In the genomic region with DNA sequence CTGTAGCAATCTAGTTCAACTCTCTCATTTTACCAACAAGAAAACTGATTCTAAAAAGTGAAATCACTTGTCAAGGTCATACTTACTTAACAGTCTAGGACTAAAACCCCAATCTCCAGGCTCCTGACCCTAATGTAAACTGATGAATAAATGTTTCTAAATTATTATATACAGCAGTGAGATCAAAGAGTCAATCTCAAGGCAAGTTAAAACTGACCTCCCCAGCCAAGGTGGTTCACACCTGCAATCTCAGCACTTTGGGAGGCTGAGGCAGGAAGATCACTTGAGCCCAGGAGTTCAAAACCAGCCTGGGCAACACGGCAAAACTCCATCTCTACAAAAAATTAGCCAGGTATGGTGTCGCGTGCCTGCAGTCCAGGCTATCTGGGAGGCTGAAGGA, we compare ENCODE assay signal across 14 cellular contexts. TPM values are rescaled to one million over a fixed set of nuclear protein-coding genes. Genes with fewer than 3 reads are reported as not detected.
A peak's percentile ranks its signal among the peaks of the same experiment; 100 is the strongest.
DNase-seq lines count a peak whose midpoint lies in the region; ATAC-seq, FAIRE-seq and TF ChIP-seq lines count a peak whose summit lies in the region.
"Had no signal": no experiment of that assay in that cellular context is flagged by ENCODE, and none has a peak within 500 bp of the region (broad histone marks: within the 10 kb centered on the region; RNA-seq: fewer than 3 reads in every experiment).

No MANE protein-coding gene starts in this region.

- H3K9me3 ChIP-seq in HEK293 (ENCODE audit: control insufficient read depth, insufficient read depth, low read depth, low read length) = no peaks in the 10 kb centered on the region
- no peaks in the 10 kb centered on the region for H3K9me3 ChIP-seq in T-helper 17 cell (ENCODE audit: control insufficient read depth, low read length, poor library complexity, severe bottlenecking)
- H3K9me3 ChIP-seq in keratinocyte (ENCODE audit: control insufficient read depth, low read depth, low read length) = no peaks in the 10 kb centered on the region
- no peaks in the 10 kb centered on the region for H3K9me3 ChIP-seq in stomach smooth muscle (ENCODE audit: control insufficient read depth in 2 of 2, low read length in 2 of 2)
- H3K9me3 ChIP-seq in aorta (ENCODE audit: control insufficient read depth, low read length) = no peaks in the 10 kb centered on the region
- H3K9me3 ChIP-seq: lower lobe of right lung had no signal

- TF ChIP-seq CTCF in HEK293 (tag by site-specific recombination; IDR thresholded peaks at IDR 0.05) (no peak), keratinocyte (optimal IDR thresholded peaks at IDR 0.05 in 1 of 3, IDR thresholded peaks at IDR 0.05 in 1 of 3, conservative IDR thresholded peaks at IDR 0.05 in 1 of 3; ENCODE audit: extremely low read depth in 1 of 3, insufficient read depth in 2 of 3, low read length in 3 of 3) (no peak)

- H4K20me1 ChIP-seq in keratinocyte (ENCODE audit: control insufficient read depth, extremely low read depth, insufficient read depth, low read length) = no peaks in the 10 kb centered on the region

- intact Hi-C loops in aorta (cut with DNase I) = no loop called here

- no peak overlapping the region for H2AFZ ChIP-seq in keratinocyte (ENCODE audit: control insufficient read depth, low read length)

- peaks cover 14% of the 10 kb centered on the region for H3K4me1 Mint-ChIP-seq in T-helper 17 cell

- H3K36me3 ChIP-seq in HEK293 (ENCODE audit: control insufficient read depth in 2 of 2, insufficient read depth in 1 of 2, low read length in 2 of 2) (no peaks in the 10 kb centered on the region; a peak in 1 of 3 replicates), keratinocyte (ENCODE audit: control insufficient read depth in 2 of 2, extremely low read depth in 1 of 2, insufficient read depth in 2 of 2, low read length in 2 of 2) (peaks cover 3 to 4% of the 10 kb centered on the region in 2 experiments), stomach smooth muscle (ENCODE audit: control insufficient read depth in 2 of 2, insufficient read depth in 2 of 2, low read length in 2 of 2) (peaks cover 0 to 2% of the 10 kb centered on the region in 2 donors), aorta (ENCODE audit: control insufficient read depth in 1 of 2, insufficient read depth in 2 of 2, low read length in 1 of 2) (no peaks in the 10 kb centered on the region)
- H3K36me3 ChIP-seq: lower lobe of right lung had no signal

- 89 to 93% methylated on average over 3 of the region's 3 CpGs for WGBS in aorta, 2 donors

- ATAC-seq in T-helper 17 cell = no peak
- no peak for ATAC-seq in aorta (ENCODE audit: low FRiP score)
- ATAC-seq: lower lobe of right lung had no signal

- FAIRE-seq in keratinocyte (lab: Jason Lieb, UNC) = no peak

- CTCF ChIA-PET in HEK293 (lab: Yijun Ruan, JAX) = interaction anchor here (0.9 to 1.1 kb wide), 3 partner anchors 64 to 94 kb away, joined by 5 to 6 read pairs (median 5); partner anchors contain the start of gene ZCCHC8

- no peak overlapping the region for H3K4me2 ChIP-seq in keratinocyte (ENCODE audit: control insufficient read depth, extremely low read depth, insufficient read depth, low read depth, low read length)

- H3K36me3 Mint-ChIP-seq in T-helper 17 cell (ENCODE audit: low read depth) = no peaks in the 10 kb centered on the region

- H3K4me3 ChIP-seq in HEK293 (ENCODE audit: low read depth, low read length) = no peak overlapping the region
- H3K4me3 ChIP-seq in keratinocyte (ENCODE audit: control insufficient read depth in 2 of 3, extremely low read depth in 1 of 3, insufficient read depth in 2 of 3, low read depth in 1 of 3, low read length in 3 of 3) = no peak overlapping the region
- H3K4me3 ChIP-seq in stomach smooth muscle (ENCODE audit: low read length in 2 of 2) = no peak overlapping the region
- H3K4me3 ChIP-seq in aorta (ENCODE audit: low read length in 2 of 2) = no peak overlapping the region
- H3K4me3 ChIP-seq: lower lobe of right lung had no signal

- peaks cover 2% of the 10 kb centered on the region for H3K9me1 ChIP-seq in keratinocyte (ENCODE audit: control insufficient read depth, extremely low read depth, insufficient read depth, low read length)

- H3K79me2 ChIP-seq in keratinocyte (ENCODE audit: control insufficient read depth, insufficient read depth, low read length) = peaks cover 63% of the 10 kb centered on the region

- H3K27me3 ChIP-seq in keratinocyte (ENCODE audit: control insufficient read depth, extremely low read depth, insufficient read depth, low read length) (no peaks in the 10 kb centered on the region), stomach smooth muscle (ENCODE audit: control insufficient read depth in 1 of 2, insufficient read depth in 2 of 2, low read length in 2 of 2) (no peaks in the 10 kb centered on the region), aorta (ENCODE audit: control insufficient read depth in 1 of 2, insufficient read depth in 2 of 2, low read length in 1 of 2) (no peaks in the 10 kb centered on the region)

- peak overlapping the region; percentile 37 for H3K27ac Mint-ChIP-seq in T-helper 17 cell

- H3K9ac ChIP-seq in keratinocyte (ENCODE audit: control insufficient read depth, extremely low read depth, insufficient read depth, low read length) = no peak overlapping the region
- H3K9ac ChIP-seq in stomach smooth muscle (ENCODE audit: low read length in 2 of 2) = no peak overlapping the region

- no peak overlapping the region for H3K4me3 Mint-ChIP-seq in T-helper 17 cell

- peak overlapping the region; percentile 59 for H3K27ac ChIP-seq in HEK293 (ENCODE audit: extremely low read depth, low read depth, low read length)
- H3K27ac ChIP-seq in keratinocyte (ENCODE audit: control insufficient read depth, insufficient read depth, low read length) = peak overlapping the region; percentile 58
- H3K27ac ChIP-seq in stomach smooth muscle (ENCODE audit: low read length) = peak overlapping the region; percentile 7
- H3K27ac ChIP-seq in aorta (ENCODE audit: low read depth in 1 of 2, low read length in 2 of 2) = no peak overlapping the region
- H3K27ac ChIP-seq: lower lobe of right lung had no signal

- POLR2A ChIA-PET in HEK293 (lab: Yijun Ruan, JAX) = interaction anchor here (1.0 kb wide), 3 partner anchors 14 to 94 kb away, joined by 3 read pairs; partner anchors contain the start of gene ZCCHC8

- peaks cover 12% of the 10 kb centered on the region for H3K4me1 ChIP-seq in HEK293 (ENCODE audit: control insufficient read depth, insufficient read depth, low read length)
- peaks cover 13% of the 10 kb centered on the region for H3K4me1 ChIP-seq in keratinocyte (ENCODE audit: control insufficient read depth, extremely low read depth, insufficient read depth, low read length)
- H3K4me1 ChIP-seq in stomach smooth muscle (ENCODE audit: control insufficient read depth, insufficient read depth, low read length) = peaks cover 27% of the 10 kb centered on the region
- no peaks in the 10 kb centered on the region for H3K4me1 ChIP-seq in aorta (ENCODE audit: control insufficient read depth in 1 of 2, insufficient read depth in 2 of 2, low read length in 2 of 2)

- dilution Hi-C loops in keratinocyte (cut with MboI; ENCODE audit: extremely low pct_ligation_motif_present, low sequenced_read_pairs) = no loop called here

- H3K27me3 Mint-ChIP-seq in T-helper 17 cell = no peaks in the 10 kb centered on the region

- no peak for DNase-seq in T-helper 17 cell
- DNase-seq in keratinocyte (ENCODE audit: low read depth, low spot score) = no peak
- no peak for DNase-seq in putamen (ENCODE audit: low spot score)
- no peak for DNase-seq in aorta
- no peak for DNase-seq in DMS 273 treated with DMSO at 0.1 percent for 48 hours (lab: John Stamatoyannopoulos, UW)
- DNase-seq: activated CD8-positive, alpha-beta memory T cell treated with anti-CD3 and anti-CD28 coated beads, Interleukin-2, amount 50 U/mL, for 4 hours; DMS79 treated with DMSO at 0.1 percent for 48 hours; H7; lower lobe of right lung; NCI-H1048; NCI-H226; SHP77 had no signal

TF ChIP-seq in HEK293, 187 proteins besides CTCF, POLR2A, EP300 and RAD21 (continues in another document):
- no peak for TF ChIP-seq ZNF580 (tag by site-specific recombination; IDR thresholded peaks at IDR 0.05)
- no peak for TF ChIP-seq ZSCAN16 (tag by site-specific recombination; IDR thresholded peaks at IDR 0.05)
- no peak for TF ChIP-seq YY1 (tag by site-specific recombination; IDR thresholded peaks at IDR 0.05)
- no peak for TF ChIP-seq ZNF658 (tag by site-specific recombination; IDR thresholded peaks at IDR 0.05)
- TF ChIP-seq PBX3 (CRISPR knock-in tag; IDR thresholded peaks at IDR 0.05) = no peak
- TF ChIP-seq ZNF654 (tag by site-specific recombination; IDR thresholded peaks at IDR 0.05; ENCODE audit: low read depth) = no peak

RNA-seq across cellular contexts. Expression of gene CLIP1, which starts 15.3 kb away (rescaled TPM):
- total RNA-seq in T-helper 17 cell (10 to 100 TPM; 72.4 to 81.1 TPM), aorta (100 to 1,000 TPM; 125 to 182 TPM)
- polyA plus RNA-seq in keratinocyte (54.0 to 94.1 TPM (median 54.3 TPM) in 3 replicates), aorta (10 to 100 TPM; 33.2 to 37.2 TPM)
- polyA plus RNA-seq in keratinocyte (2011; ENCODE audit: low read depth) = 426 TPM
- polyA plus RNA-seq in keratinocyte (2011; cell fraction: cytosol; rRNA removed) = 34.0 and 51.1 TPM in 2 replicates
- polyA plus RNA-seq in keratinocyte (2011; cell fraction: nucleus; rRNA removed) = 135 and 148 TPM in 2 replicates
- polyA plus RNA-seq in keratinocyte (2012; ENCODE audit: low replicate concordance) = 31.3 and 87.3 TPM in 2 replicates
- polyA minus RNA-seq in keratinocyte = 91.3 to 153 TPM (median 105 TPM) in 3 replicates
- polyA minus RNA-seq in keratinocyte (2011; cell fraction: cytosol; rRNA and poly(A)+ RNA removed) = 44.1 TPM
- polyA minus RNA-seq in keratinocyte (2011; cell fraction: nucleus; rRNA and poly(A)+ RNA removed) = 74.9 and 141 TPM in 2 replicates

Comparison
In these comparisons a context has a peak if more than half of its experiments do, and no peak if none do; other contexts are left out.
1. H3K27ac ChIP-seq: peak in HEK293 (single experiment), keratinocyte (single experiment) and stomach smooth muscle (single experiment); none in aorta (0 of 2).